17 cellular contexts compared by ENCODE assay signal in genomic region chr2:172702451-172702850, GRCh38.
"Had no signal": no experiment of that assay in that cellular context is flagged by ENCODE, and none has a peak within 500 bp of the region (broad histone marks: within the 10 kb centered on the region; RNA-seq: fewer than 3 reads in every experiment).

No MANE protein-coding gene starts in this region.

- H3K4me3 ChIP-seq: colonic mucosa, gastrocnemius medialis, heart right ventricle, spleen, thoracic aorta, transverse colon had no signal

- DNase-seq: colonic mucosa; effector CD4-positive, alpha-beta T cell; endodermal cell; erythroblast; gastrocnemius medialis; heart right ventricle; hypothalamus; kidney glomerular epithelial cell; mammary epithelial cell; naive thymus-derived CD4-positive, alpha-beta T cell; posterior cingulate gyrus; spleen; stimulated activated CD4-positive, alpha-beta T cell treated with anti-CD3 and anti-CD28 coated beads, Interleukin-15, amount 100 ng/mL, for 24 hours; stimulated activated CD4-positive, alpha-beta T cell treated with anti-CD3 and anti-CD28 coated beads, Interleukin-1b, Interleukin-23, amount 100 ng/mL, for 48 hours; stimulated activated CD4-positive, alpha-beta T cell treated with anti-CD3 and anti-CD28 coated beads, Interleukin-4, amount 100 ng/mL, for 24 hours; transverse colon had no signal

- H3K4me1 ChIP-seq: colonic mucosa, gastrocnemius medialis, heart right ventricle, spleen, transverse colon had no signal

- H3K27ac ChIP-seq: colonic mucosa, gastrocnemius medialis, heart right ventricle, spleen, thoracic aorta, transverse colon had no signal

- H3K27me3 ChIP-seq: colonic mucosa, gastrocnemius medialis, transverse colon had no signal

- H3K36me3 ChIP-seq: colonic mucosa, gastrocnemius medialis, heart right ventricle, spleen, thoracic aorta, transverse colon had no signal

- H3K9me3 ChIP-seq: colonic mucosa, gastrocnemius medialis, heart right ventricle, thoracic aorta, transverse colon had no signal
